9 cellular contexts compared by ENCODE assay signal in genomic region chr19:8194528-8195275, GRCh38. TPM values are rescaled to one million over a fixed set of nuclear protein-coding genes. Genes with fewer than 3 reads are reported as not detected.
DNase-seq lines count a peak whose midpoint lies in the region; ATAC-seq and TF ChIP-seq lines count a peak whose summit lies in the region.
"Had no signal": no experiment of that assay in that cellular context is flagged by ENCODE, and none has a peak within 500 bp of the region (broad histone marks: within the 10 kb centered on the region; RNA-seq: fewer than 3 reads in every experiment).

No MANE protein-coding gene starts in this region.

- TF ChIP-seq POLR2A in uterus (IDR thresholded peaks at IDR 0.05), result no peak

- TF ChIP-seq CTCF in endothelial cell (IDR thresholded peaks at IDR 0.05; ENCODE audit: unreplicated experiment) (no peak), uterus (IDR thresholded peaks at IDR 0.05) (no peak)

- H3K27me3 Mint-ChIP-seq in endothelial cell (ENCODE audit: unreplicated experiment), result peaks cover 2% of the 10 kb centered on the region

- ATAC-seq in HG03354 (IDR thresholded peaks at IDR 0.05; ENCODE audit: poor library complexity, severe bottlenecking, unreplicated experiment), result peak; percentile 30
- no peak for ATAC-seq in HG02588 (IDR thresholded peaks at IDR 0.05; ENCODE audit: unreplicated experiment)
- ATAC-seq in GM18858 (IDR thresholded peaks at IDR 0.05; ENCODE audit: unreplicated experiment), result no peak

- no peak overlapping the region for H3K4me3 Mint-ChIP-seq in endothelial cell (ENCODE audit: unreplicated experiment)

- H3K36me3 Mint-ChIP-seq in endothelial cell (ENCODE audit: low read depth, unreplicated experiment), result no peaks in the 10 kb centered on the region

- H3K9me3 Mint-ChIP-seq in endothelial cell (ENCODE audit: unreplicated experiment), result no peaks in the 10 kb centered on the region

- H3K4me1 ChIP-seq in uterus, result no peaks in the 10 kb centered on the region

- no peak overlapping the region for H3K27ac ChIP-seq in uterus

- H3K27ac Mint-ChIP-seq in endothelial cell (ENCODE audit: unreplicated experiment), result peak overlapping the region; percentile 72

- intact Hi-C loops in uterus (cut with DNase I; ENCODE audit: low total_unique reads), result no loop called here

- no peak overlapping the region for H3K4me3 ChIP-seq in uterus

- peaks cover 32% of the 10 kb centered on the region for H3K4me1 Mint-ChIP-seq in endothelial cell (ENCODE audit: unreplicated experiment)

- no peaks in the 10 kb centered on the region for H3K36me3 ChIP-seq in uterus

- no peaks in the 10 kb centered on the region for H3K9me3 ChIP-seq in uterus

- H3K27me3 ChIP-seq in uterus, result no peaks in the 10 kb centered on the region

- peak in 3 of 4 experiments; percentile 12 to 28 (median 21) for DNase-seq in activated CD4-positive, CD25-positive, alpha-beta regulatory T cell (lab: John Stamatoyannopoulos, UW)
- DNase-seq in endothelial cell (ENCODE audit: low spot score) (peak; percentile 31), uterus (no peak), A172 (ENCODE audit: low spot score) (no peak)
- peak; percentile 23 for DNase-seq in stimulated activated CD4-positive, alpha-beta T cell treated with anti-CD3 and anti-CD28 coated beads, Interleukin-4, amount 100 ng/mL, for 24 hours
- DNase-seq: NCI-H2081 had no signal

RNA-seq across cellular contexts. Expression of gene CERS4, which starts 14.5 kb away (rescaled TPM):
- 34.2 TPM for total RNA-seq in endothelial cell (ENCODE audit: unreplicated experiment)
- 10 to 100 TPM; 37.1 to 60.8 (median 38.7) TPM for total RNA-seq in uterus
- 18.3 and 19.7 TPM in 2 replicates for total RNA-seq in A172 (2014; rRNA removed; shearing (Covaris generic))

RNA-seq across cellular contexts. Expression of gene FBN3, which starts 45.3 kb away (rescaled TPM):
- total RNA-seq in endothelial cell (ENCODE audit: unreplicated experiment) (15.5 TPM), uterus (10 to 100 TPM in 1 of 4 donors, under 1 TPM in 1, not detected in 2; 0.06 to 32.8 TPM)
- total RNA-seq in A172 (2014; rRNA removed; shearing (Covaris generic)), result 0.62 TPM in 1 of 2 replicates, not detected in the other

Comparison
In these comparisons a context has a peak if more than half of its experiments do, and no peak if none do; other contexts are left out.
1. DNase-seq: peak in activated CD4-positive, CD25-positive, alpha-beta regulatory T cell (3 of 4), endothelial cell (single experiment) and stimulated activated CD4-positive, alpha-beta T cell treated with anti-CD3 and anti-CD28 coated beads, Interleukin-4, amount 100 ng/mL, for 24 hours (single experiment); none in uterus (0 of 2) and A172 (single experiment).